In the genomic region with DNA sequence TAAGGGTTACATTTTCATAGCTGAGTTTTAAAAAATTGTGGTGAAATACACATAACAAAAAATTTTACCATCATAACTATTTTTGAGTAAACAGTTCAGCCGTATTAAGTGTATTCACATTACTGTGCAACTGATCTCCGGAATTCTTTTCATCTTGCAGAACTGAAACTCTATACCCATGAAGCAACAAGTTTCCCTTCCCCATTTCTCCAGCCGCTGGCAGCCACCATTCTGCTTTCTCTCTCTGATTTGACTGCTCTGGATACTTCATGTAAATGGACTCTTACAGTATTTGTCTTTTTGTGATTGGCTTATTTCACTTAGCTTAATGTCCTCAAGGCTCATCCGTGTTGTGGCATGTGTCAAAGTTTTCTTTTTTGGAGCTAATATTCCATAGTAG, we compare ENCODE assay signal across 11 cellular contexts.
DNase-seq lines count a peak whose midpoint lies in the region; ATAC-seq and TF ChIP-seq lines count a peak whose summit lies in the region.
"Had no signal": no experiment of that assay in that cellular context is flagged by ENCODE, and none has a peak within 500 bp of the region (broad histone marks: within the 10 kb centered on the region; RNA-seq: fewer than 3 reads in every experiment).

No MANE protein-coding gene starts in this region.

- H3K36me3 ChIP-seq in PC-3 (ENCODE audit: low read depth, low read length) (no peaks in the 10 kb centered on the region), neuronal stem cell (replicated peaks in 1 of 2; ENCODE audit: control insufficient read depth in 2 of 2, insufficient read depth in 2 of 2, low read length in 2 of 2) (no peaks in the 10 kb centered on the region)

- H2BK5ac ChIP-seq in neuronal stem cell (ENCODE audit: low read length) = no peak overlapping the region

- no peak overlapping the region for H4K8ac ChIP-seq in neuronal stem cell (ENCODE audit: low read depth, low read length)

- no peak overlapping the region for H2BK15ac ChIP-seq in neuronal stem cell (ENCODE audit: low read length)

- no peak overlapping the region for H3K14ac ChIP-seq in neuronal stem cell (ENCODE audit: low read length)

- H3K27ac ChIP-seq in PC-3 (ENCODE audit: low read length) = no peak overlapping the region
- no peak overlapping the region for H3K27ac ChIP-seq in neuronal stem cell (replicated peaks; ENCODE audit: low read length)

- H2AFZ ChIP-seq in PC-3 (ENCODE audit: low read length) (no peak overlapping the region), neuronal stem cell (ENCODE audit: low read length) (no peak overlapping the region)

- H2AK5ac ChIP-seq in neuronal stem cell (ENCODE audit: low read depth, low read length) = no peak overlapping the region

- no peak overlapping the region for H3K18ac ChIP-seq in neuronal stem cell (ENCODE audit: low read length)

- H3K27me3 ChIP-seq in PC-3 (ENCODE audit: low read length) (no peaks in the 10 kb centered on the region), neuronal stem cell (ENCODE audit: control insufficient read depth in 3 of 3, insufficient read depth in 3 of 3, low read depth in 1 of 3, low read length in 3 of 3) (no peaks in the 10 kb centered on the region)

- CTCF ChIA-PET in PC-3 (lab: Charles Lee) = no interaction called here

- POLR2A ChIA-PET in PC-3 (lab: Charles Lee; ENCODE audit: unreplicated experiment) = no interaction called here

- no peak overlapping the region for H3K4ac ChIP-seq in neuronal stem cell (ENCODE audit: low read length)

- no peak overlapping the region for H4K91ac ChIP-seq in neuronal stem cell (ENCODE audit: low read depth, low read length, poor library complexity)

- H2BK120ac ChIP-seq in neuronal stem cell (ENCODE audit: low read depth, low read length) = no peak overlapping the region

- no peaks in the 10 kb centered on the region for H3K9me2 ChIP-seq in PC-3 (replicated peaks; ENCODE audit: low read length)

- no peaks in the 10 kb centered on the region for H3K79me1 ChIP-seq in neuronal stem cell (ENCODE audit: low read depth, low read length)

- no peaks in the 10 kb centered on the region for H4K20me1 ChIP-seq in PC-3 (ENCODE audit: low read length)

- no peaks in the 10 kb centered on the region for H3K79me2 ChIP-seq in PC-3 (ENCODE audit: low read length)

- H3K4me1 ChIP-seq in PC-3 (ENCODE audit: insufficient read depth, low read length) (no peaks in the 10 kb centered on the region), neuronal stem cell (ENCODE audit: control insufficient read depth in 2 of 2, insufficient read depth in 1 of 2, low read depth in 1 of 2, low read length in 2 of 2) (peaks cover 0 to 2% of the 10 kb centered on the region in 2 donors)

- H3K9me3 ChIP-seq in PC-3 (ENCODE audit: low read length) (no peaks in the 10 kb centered on the region), neuronal stem cell (replicated peaks in 1 of 2; ENCODE audit: control insufficient read depth in 2 of 2, insufficient read depth in 1 of 2, low read depth in 1 of 2, low read length in 2 of 2) (peaks cover 3 to 10% of the 10 kb centered on the region in 2 donors)

- intact Hi-C loops in left cardiac atrium (cut with DNase I) = no loop called here
- intact Hi-C loops in PC-3 (cut with micrococcal nuclease) = no loop called here

- H3K23ac ChIP-seq in neuronal stem cell (ENCODE audit: low read depth, low read length, poor library complexity) = no peak overlapping the region

- ATAC-seq in GM18519 (IDR thresholded peaks at IDR 0.05; ENCODE audit: low FRiP score, unreplicated experiment) (peak; percentile 100), GM21737 (IDR thresholded peaks at IDR 0.05; ENCODE audit: unreplicated experiment) (peak; percentile 99), HG03558 (IDR thresholded peaks at IDR 0.05; ENCODE audit: extremely low read depth, unreplicated experiment) (peak; percentile 100), left cardiac atrium (peak; percentile 43 to 45), PC-3 (no peak)

- DNase-seq in left cardiac atrium = no peak
- DNase-seq in PC-3 = no peak
- no peak for DNase-seq in activated CD8-positive, alpha-beta memory T cell treated with anti-CD3 and anti-CD28 coated beads, Interleukin-2, amount 50 U/mL, for 48 hours
- no peak for DNase-seq in SK-N-DZ (ENCODE audit: low spot score)
- no peak for DNase-seq in neuronal stem cell (ENCODE audit: low spot score)
- DNase-seq: activated CD4-positive, alpha-beta memory T cell treated with anti-CD3 and anti-CD28 coated beads, Interleukin-2, amount 10 ng/mL, durations not matched to agents 7 days and 5 days; mesendoderm; NCI-H146 had no signal

- H3K9ac ChIP-seq in PC-3 (ENCODE audit: low read length) (no peak overlapping the region), neuronal stem cell (ENCODE audit: low read depth, low read length, poor library complexity) (no peak overlapping the region)

- H3F3A ChIP-seq in PC-3 (ENCODE audit: low read length, unreplicated experiment) = no peaks in the 10 kb centered on the region

- no CpG with 5 or more reads among the region's 4 CpGs for WGBS in neuronal stem cell (ENCODE audit: extremely low coverage in 2 of 2, insufficient read length in 2 of 2, insufficient replicate concordance in 1 of 2), 2 donors

- no peak for TF ChIP-seq CTCF in PC-3 (conservative IDR thresholded peaks at IDR 0.05; ENCODE audit: low read depth, low read length)

- no TSS peak for BruUV-seq in PC-3 (replicated peaks; lab: Mats Ljungman, UMichigan)

- no peak overlapping the region for H3K4me3 ChIP-seq in PC-3 (ENCODE audit: low read length)
- no peak overlapping the region for H3K4me3 ChIP-seq in neuronal stem cell (ENCODE audit: low read length in 2 of 2)

- H2BK12ac ChIP-seq in neuronal stem cell (ENCODE audit: low read length) = no peak overlapping the region

- H3K4me2 ChIP-seq in PC-3 (ENCODE audit: low read length) (no peak overlapping the region), neuronal stem cell (ENCODE audit: insufficient read depth, low read length, poor library complexity, severe bottlenecking) (no peak overlapping the region)
